Comparison of ENCODE assay signal across 1 cellular context in the genomic region with DNA sequence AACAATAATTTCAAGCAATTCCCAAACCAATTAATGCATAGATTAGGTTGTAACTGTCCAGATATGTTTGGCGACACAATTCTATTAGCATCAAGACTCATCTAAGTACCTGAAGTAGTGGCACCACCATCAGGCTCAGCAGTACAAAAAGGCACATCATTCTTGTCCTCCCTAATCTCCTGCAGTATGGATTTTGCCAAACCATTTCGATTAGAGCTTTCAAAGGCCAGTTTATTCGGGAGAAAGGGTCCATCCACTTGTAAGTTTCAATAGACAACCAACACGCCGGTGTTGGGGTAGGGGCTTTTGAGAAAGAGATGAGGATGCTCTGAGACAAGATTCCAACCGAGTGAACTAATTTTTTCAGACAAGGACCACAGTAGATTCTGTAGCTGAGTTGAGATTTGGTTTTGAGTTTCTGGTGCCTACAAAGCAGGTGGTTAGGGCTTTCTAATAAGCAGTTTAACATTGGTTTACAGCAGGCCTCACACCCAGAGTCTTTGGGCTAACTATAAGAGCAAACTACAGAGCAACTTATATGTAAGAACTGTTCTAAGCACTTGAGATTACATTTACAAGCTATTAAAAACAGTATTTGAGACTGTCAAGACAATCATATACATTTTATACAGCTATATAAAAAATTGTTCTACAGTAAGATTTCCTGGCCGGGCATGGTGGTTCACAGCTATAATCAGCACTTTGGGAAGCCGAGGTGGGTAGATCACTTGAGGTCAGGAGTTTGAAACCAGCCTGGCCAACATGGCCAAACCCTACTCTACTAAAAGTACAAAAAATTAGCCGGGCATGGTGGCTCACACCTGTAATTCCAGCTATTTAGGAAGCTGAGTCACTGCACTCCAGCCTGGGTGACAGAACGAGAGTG.
TF ChIP-seq lines count a peak whose summit lies in the region.

No MANE protein-coding gene starts in this region.

TF ChIP-seq in SK-N-SH, 30 proteins besides CTCF, POLR2A, EP300 and RAD21 (continued from another document):
- TF ChIP-seq, protein P1, sequence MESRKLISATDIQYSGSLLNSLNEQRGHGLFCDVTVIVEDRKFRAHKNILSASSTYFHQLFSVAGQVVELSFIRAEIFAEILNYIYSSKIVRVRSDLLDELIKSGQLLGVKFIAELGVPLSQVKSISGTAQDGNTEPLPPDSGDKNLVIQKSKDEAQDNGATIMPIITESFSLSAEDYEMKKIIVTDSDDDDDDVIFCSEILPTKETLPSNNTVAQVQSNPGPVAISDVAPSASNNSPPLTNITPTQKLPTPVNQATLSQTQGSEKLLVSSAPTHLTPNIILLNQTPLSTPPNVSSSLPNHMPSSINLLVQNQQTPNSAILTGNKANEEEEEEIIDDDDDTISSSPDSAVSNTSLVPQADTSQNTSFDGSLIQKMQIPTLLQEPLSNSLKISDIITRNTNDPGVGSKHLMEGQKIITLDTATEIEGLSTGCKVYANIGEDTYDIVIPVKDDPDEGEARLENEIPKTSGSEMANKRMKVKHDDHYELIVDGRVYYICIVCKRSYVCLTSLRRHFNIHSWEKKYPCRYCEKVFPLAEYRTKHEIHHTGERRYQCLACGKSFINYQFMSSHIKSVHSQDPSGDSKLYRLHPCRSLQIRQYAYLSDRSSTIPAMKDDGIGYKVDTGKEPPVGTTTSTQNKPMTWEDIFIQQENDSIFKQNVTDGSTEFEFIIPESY (IDR thresholded peaks at IDR 0.05; ENCODE audit: borderline replicate concordance, low read depth), result peak; percentile 9; the same call in 1 of the 2 replicates
- no peak for TF ChIP-seq GATA2 (CRISPR knock-in tag; IDR thresholded peaks at IDR 0.05)
- peak; percentile 1; the same call in 1 of the 2 replicates for TF ChIP-seq JUND (IDR thresholded peaks at IDR 0.05)
- TF ChIP-seq CHD2 (IDR thresholded peaks at IDR 0.05; ENCODE audit: low read length, partially characterized antibody), result peak; percentile 29
- no peak for TF ChIP-seq RXRA (IDR thresholded peaks at IDR 0.05; ENCODE audit: borderline replicate concordance, low read depth)
- TF ChIP-seq YY1 (IDR thresholded peaks at IDR 0.05; ENCODE audit: low read depth), result no peak
- no peak for TF ChIP-seq MXI1 (IDR thresholded peaks at IDR 0.05; ENCODE audit: low read depth, low read length)
- TF ChIP-seq RCOR1 (IDR thresholded peaks at IDR 0.05; ENCODE audit: low read length), result no peak
- TF ChIP-seq, protein P2, sequence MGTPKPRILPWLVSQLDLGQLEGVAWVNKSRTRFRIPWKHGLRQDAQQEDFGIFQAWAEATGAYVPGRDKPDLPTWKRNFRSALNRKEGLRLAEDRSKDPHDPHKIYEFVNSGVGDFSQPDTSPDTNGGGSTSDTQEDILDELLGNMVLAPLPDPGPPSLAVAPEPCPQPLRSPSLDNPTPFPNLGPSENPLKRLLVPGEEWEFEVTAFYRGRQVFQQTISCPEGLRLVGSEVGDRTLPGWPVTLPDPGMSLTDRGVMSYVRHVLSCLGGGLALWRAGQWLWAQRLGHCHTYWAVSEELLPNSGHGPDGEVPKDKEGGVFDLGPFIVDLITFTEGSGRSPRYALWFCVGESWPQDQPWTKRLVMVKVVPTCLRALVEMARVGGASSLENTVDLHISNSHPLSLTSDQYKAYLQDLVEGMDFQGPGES (IDR thresholded peaks at IDR 0.05; ENCODE audit: low read depth, low read length), result no peak
- TF ChIP-seq FOSL2 (IDR thresholded peaks at IDR 0.05; ENCODE audit: borderline replicate concordance, low read depth), result no peak
- TF ChIP-seq SMC3 (IDR thresholded peaks at IDR 0.05; ENCODE audit: low read depth, low read length), result no peak
- no peak; the same call in 1 of the 2 replicates for TF ChIP-seq POLR2AphosphoS5 (IDR thresholded peaks at IDR 0.05; ENCODE audit: low read depth, low read length)
- TF ChIP-seq ELF1 (IDR thresholded peaks at IDR 0.05), result no peak
- 0 out of 2 replicates have a peak, but pooled peaks have one; percentile 72 for TF ChIP-seq SIN3A (IDR thresholded peaks at IDR 0.05; ENCODE audit: borderline replicate concordance, low read depth, low read length)
- no peak for TF ChIP-seq TAF1 (IDR thresholded peaks at IDR 0.05; ENCODE audit: borderline replicate concordance, low read depth, low read length)
- no peak for TF ChIP-seq MEF2A (IDR thresholded peaks at IDR 0.05; ENCODE audit: borderline replicate concordance, low read depth)
- no peak for TF ChIP-seq TCF12 (IDR thresholded peaks at IDR 0.05)
- TF ChIP-seq RFX5 (IDR thresholded peaks at IDR 0.05; ENCODE audit: low read length), result no peak
